Comparison of ENCODE assay signal across 16 cellular contexts in genomic region chrX:115017455-115017854, GRCh38. TPM values are rescaled to one million over a fixed set of nuclear protein-coding genes. Genes with fewer than 3 reads are reported as not detected.
DNase-seq lines count a peak whose midpoint lies in the region; ATAC-seq, FAIRE-seq and TF ChIP-seq lines count a peak whose summit lies in the region.
"Had no signal": no experiment of that assay in that cellular context is flagged by ENCODE, and none has a peak within 500 bp of the region (broad histone marks: within the 10 kb centered on the region; RNA-seq: fewer than 3 reads in every experiment).

Gene IL13RA2 (minus strand): TSS chrX:115017616. CDS start chrX:115017269, 347 bp downstream.

- no peak within 1 kb of the TSS for H3K4me3 Mint-ChIP-seq in HFFc6
- H3K4me3 Mint-ChIP-seq in natural killer cell: no peak within 1 kb of the TSS
- H3K4me3 Mint-ChIP-seq: immature natural killer cell, nephron progenitor cell had no signal

- POLR2A ChIA-PET in K562 (lab: Yijun Ruan, JAX): no interaction called here

- no peak within 1 kb of the TSS for H2AFZ ChIP-seq in K562 (ENCODE audit: low read depth, low read length)

- H3K4me2 ChIP-seq in K562 (ENCODE audit: insufficient read depth, low read length): no peak within 1 kb of the TSS

- TF ChIP-seq EP300 in K562 (IDR thresholded peaks at IDR 0.05; ENCODE audit: low read length): no peak

- no peaks in the 10 kb centered on the region for H3K9me3 Mint-ChIP-seq in HFFc6
- no peaks in the 10 kb centered on the region for H3K9me3 Mint-ChIP-seq in natural killer cell
- H3K9me3 Mint-ChIP-seq: nephron progenitor cell had no signal

- no TSS peak for BruUV-seq in K562 (replicated peaks; lab: Mats Ljungman, UMichigan)

- H3K9me1 ChIP-seq in K562 (ENCODE audit: control insufficient read depth, insufficient read depth, low read length): no peaks in the 10 kb centered on the region

- no peaks in the 10 kb centered on the region for H3K79me2 ChIP-seq in K562 (ENCODE audit: control insufficient read depth, insufficient read depth, low read length)

- ATAC-seq in K562 (peak; percentile 55; the same call in 2 of the 3 replicates), HG02870 (IDR thresholded peaks at IDR 0.05; ENCODE audit: unreplicated experiment) (no peak), natural killer cell (no peak)

- TF ChIP-seq POLR2A in K562 (conservative IDR thresholded peaks at IDR 0.05): no peak

- H3K36me3 ChIP-seq in K562 (ENCODE audit: control insufficient read depth, insufficient read depth, low read length) (no peaks in the 10 kb centered on the region), left ventricle myocardium inferior (no peaks in the 10 kb centered on the region)

- H3K27me3 ChIP-seq in K562 (ENCODE audit: control insufficient read depth in 2 of 2, insufficient read depth in 2 of 2, low read length in 2 of 2) (no peaks in the 10 kb centered on the region), left ventricle myocardium inferior (ENCODE audit: low read depth) (no peaks in the 10 kb centered on the region)

- 23% methylated on average over 11 of the region's 11 CpGs for WGBS in K562 (ENCODE audit: insufficient coverage, low coverage, missing lambda C conversion rate)

- H3K27ac Mint-ChIP-seq in HFFc6: peak within 1 kb of the TSS; percentile 84
- no peak within 1 kb of the TSS for H3K27ac Mint-ChIP-seq in natural killer cell
- H3K27ac Mint-ChIP-seq: immature natural killer cell, nephron progenitor cell had no signal

- no peaks in the 10 kb centered on the region for H4K20me1 ChIP-seq in K562 (replicated peaks; ENCODE audit: control insufficient read depth, insufficient read depth, low read length)

- H3K4me3 ChIP-seq in K562 (no peak within 1 kb of the TSS), fibroblast of the aortic adventitia (ENCODE audit: low read depth, low read length) (peak within 1 kb of the TSS; percentile 34), left ventricle myocardium inferior (no peak within 1 kb of the TSS)

- CTCF ChIA-PET in K562 (lab: Yijun Ruan, JAX; ENCODE audit: low intra/inter-chr PET ratio): no interaction called here

- H3K27me3 Mint-ChIP-seq in HFFc6 (ENCODE audit: insufficient read depth): no peaks in the 10 kb centered on the region
- H3K27me3 Mint-ChIP-seq in natural killer cell (ENCODE audit: low read depth in 2 of 2): peaks cover 0 to 8% of the 10 kb centered on the region in 2 donors

- H3K36me3 Mint-ChIP-seq in HFFc6 (ENCODE audit: low read depth) (no peaks in the 10 kb centered on the region), natural killer cell (no peaks in the 10 kb centered on the region)
- H3K36me3 Mint-ChIP-seq: immature natural killer cell had no signal

- H3K4me1 ChIP-seq in K562 (replicated peaks in 1 of 2; ENCODE audit: control insufficient read depth in 2 of 2, insufficient read depth in 2 of 2, low read length in 2 of 2) (no peaks in the 10 kb centered on the region), left ventricle myocardium inferior (no peaks in the 10 kb centered on the region)

- H3K9ac ChIP-seq in K562 (ENCODE audit: insufficient read depth in 1 of 2, low read depth in 2 of 2, low read length in 2 of 2): no peak within 1 kb of the TSS

- intact Hi-C loops in K562 (cut with micrococcal nuclease): no loop called here
- intact Hi-C loops in left ventricle myocardium inferior (cut with micrococcal nuclease): no loop called here
- intact Hi-C loops in natural killer cell (cut with micrococcal nuclease): no loop called here

- H3K9me3 ChIP-seq in K562 (replicated peaks; ENCODE audit: control insufficient read depth, insufficient read depth, low read depth, low read length) (no peaks in the 10 kb centered on the region), left ventricle myocardium inferior (replicated peaks) (no peaks in the 10 kb centered on the region)

- H3K27ac ChIP-seq in K562 (ENCODE audit: extremely low read depth, low read depth, low read length): no peak within 1 kb of the TSS
- no peak within 1 kb of the TSS for H3K27ac ChIP-seq in left ventricle myocardium inferior (replicated peaks)

- in situ Hi-C loops in K562 (cut with MboI): no loop called here

- TF ChIP-seq CTCF in HFFc6 (IDR thresholded peaks at IDR 0.05) (no peak), K562 (IDR thresholded peaks at IDR 0.05 in 2 of 3, conservative IDR thresholded peaks at IDR 0.05 in 1 of 3; ENCODE audit: insufficient read depth in 2 of 3, low read depth in 1 of 3, low read length in 3 of 3) (no peak), fibroblast of the aortic adventitia (IDR thresholded peaks at IDR 0.05; ENCODE audit: insufficient read depth, low read length) (no peak), left ventricle myocardium inferior (IDR thresholded peaks at IDR 0.05; ENCODE audit: borderline replicate concordance) (no peak), natural killer cell (IDR thresholded peaks at IDR 0.05) (no peak)

- FAIRE-seq in K562 (lab: Jason Lieb, UNC): no peak

- TF ChIP-seq RAD21 in K562 (CRISPR knock-in tag; conservative IDR thresholded peaks at IDR 0.05 in 1 of 2, IDR thresholded peaks at IDR 0.05 in 1 of 2): no peak

- peak; percentile 49 for DNase-seq in A172 (ENCODE audit: low spot score)
- no peak for DNase-seq in HFFc6
- DNase-seq in K562 (ENCODE audit: extremely low read depth in 1 of 4, low spot score in 3 of 4): peak in 2 of 4 experiments; percentile 30 to 33
- peak; percentile 64 for DNase-seq in fibroblast of the aortic adventitia (ENCODE audit: low read depth)
- no peak for DNase-seq in foreskin melanocyte
- DNase-seq in left ventricle myocardium inferior: no peak
- DNase-seq in natural killer cell: no peak
- DNase-seq: activated CD4-positive, alpha-beta T cell treated with anti-CD3 and anti-CD28 coated beads, Interleukin-2, amount 50 U/mL, for 4 hours; cerebellar nuclear complex; glutamatergic neuron; immature natural killer cell; mammary epithelial cell; NCI-H146; NCI-H510A had no signal

- H3K4me1 Mint-ChIP-seq in HFFc6 (ENCODE audit: low read depth): peaks cover 64% of the 10 kb centered on the region
- H3K4me1 Mint-ChIP-seq in natural killer cell: no peaks in the 10 kb centered on the region
- H3K4me1 Mint-ChIP-seq: immature natural killer cell, nephron progenitor cell had no signal

TF ChIP-seq in K562, 482 proteins besides CTCF, POLR2A, EP300 and RAD21 (continues in another document):
- no peak for TF ChIP-seq ZBTB5 (IDR thresholded peaks at IDR 0.05)
- TF ChIP-seq HNRNPUL1 (IDR thresholded peaks at IDR 0.05; ENCODE audit: low read length): no peak
- no peak for TF ChIP-seq TCF7L2 (IDR thresholded peaks at IDR 0.05; ENCODE audit: low read depth, low read length)
- peak; percentile 68; the same call in 1 of the 2 replicates for TF ChIP-seq MXI1 (IDR thresholded peaks at IDR 0.05; ENCODE audit: low read depth, low read length)

RNA-seq across cellular contexts. Expression of gene IL13RA2, which starts in this region (rescaled TPM):
- 65.4 and 92.5 TPM in 2 replicates for total RNA-seq in A172 (2014; rRNA removed; shearing (Covaris generic))
- 1 to 10 TPM; 6.6 to 9.5 (median 7.3) TPM for total RNA-seq in HFFc6 (2021; fragmentation: NEBNext Ultra II Directional; extraction: Animal tissue kit (Norgen Biotek cat#: 25700))
- total RNA-seq in K562 (2011; cell fraction: chromatin; rRNA removed; ENCODE audit: low replicate concordance): not detected in 2 replicates
- not detected in 2 replicates for total RNA-seq in K562 (2011; cell fraction: nucleolus; rRNA removed)
- not detected in 2 replicates for total RNA-seq in K562 (2011; cell fraction: nucleoplasm; rRNA removed)
- total RNA-seq in K562 (2014; rRNA removed) (not detected in 2 replicates), K562 (2014; rRNA removed; fragmentation: Illumina TruSeq; extraction: Trizol) (0.15 TPM in 1 of 2 replicates, not detected in the other), K562 (2015; rRNA removed; fragmentation: Illumina TruSeq; extraction: Trizol) (0.11 TPM in 1 of 2 replicates, not detected in the other), K562 (2021) (not detected in 2 replicates), fibroblast of the aortic adventitia (ENCODE audit: low replicate concordance) (21.8 and 213 TPM in 2 replicates), left ventricle myocardium inferior (not detected), natural killer cell (not detected)
- polyA plus RNA-seq in K562 (2011; rRNA removed) (0.06 TPM in 1 of 2 replicates, not detected in the other), K562 (2014; fragmentation: Illumina TruSeq; extraction: Trizol) (0.15 TPM in 1 of 2 replicates, not detected in the other), K562 (2014; fragmentation: Nextera tagmentation; extraction: Ambion mirVana) (under 1 TPM in 1 of 2 experiments, not detected in 1; 0.18 TPM), K562 (2014; rRNA removed) (not detected in 2 replicates)
- not detected in 2 replicates for polyA plus RNA-seq in K562 (2011; cell fraction: cytosol; rRNA removed)
- polyA plus RNA-seq in K562 (2011; cell fraction: nucleus; rRNA removed): not detected in 2 replicates
- polyA plus RNA-seq in K562 (2012): 0.07 and 0.40 TPM in 2 replicates
- polyA minus RNA-seq in K562 (2011; rRNA and poly(A)+ RNA removed): not detected in 2 replicates
- not detected in 2 replicates for polyA minus RNA-seq in K562 (2011; cell fraction: cytosol; rRNA and poly(A)+ RNA removed)
- not detected in 2 replicates for polyA minus RNA-seq in K562 (2011; cell fraction: nucleus; rRNA and poly(A)+ RNA removed)
- polyA plus RNA-seq: immature natural killer cell had no signal

Comparison
In these comparisons a context has a peak if more than half of its experiments do, and no peak if none do; other contexts are left out.
1. Peak in ATAC-seq in K562; RNA of the gene not detected or under 1 TPM.
2. DNase-seq: peak in A172 (single experiment) and fibroblast of the aortic adventitia (single experiment); none in HFFc6 (single experiment), foreskin melanocyte (single experiment), left ventricle myocardium inferior (single experiment) and natural killer cell (single experiment).